In the genomic region with DNA sequence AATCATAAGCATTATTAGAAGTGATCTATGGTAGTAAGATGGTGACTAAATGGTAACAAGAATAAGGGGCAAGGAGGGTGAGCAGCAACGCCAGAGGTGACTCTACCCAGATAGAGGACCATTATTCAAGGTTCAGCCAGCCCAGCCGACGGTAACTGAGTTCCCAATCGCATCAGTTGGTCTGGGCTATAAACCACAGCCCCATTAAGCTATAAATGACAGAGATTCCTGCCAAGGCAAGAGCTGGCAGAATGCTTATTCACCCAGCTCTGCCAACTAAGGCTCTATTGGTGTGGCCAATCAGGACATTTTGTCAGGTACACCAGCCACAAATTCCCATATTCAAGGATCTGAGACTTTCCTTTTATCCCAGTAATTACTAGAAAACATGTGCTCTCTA, we compare ENCODE assay signal across 16 cellular contexts. TPM values are rescaled to one million over a fixed set of nuclear protein-coding genes. Genes with fewer than 3 reads are reported as not detected.
DNase-seq lines count a peak whose midpoint lies in the region.
"Had no signal": no experiment of that assay in that cellular context is flagged by ENCODE, and none has a peak within 500 bp of the region (broad histone marks: within the 10 kb centered on the region; RNA-seq: fewer than 3 reads in every experiment).

No MANE protein-coding gene starts in this region.

- no peak overlapping the region for H3K27ac ChIP-seq in substantia nigra (ENCODE audit: low read depth, low read length, poor library complexity, severe bottlenecking)
- H3K27ac ChIP-seq: BLaER1, RWPE1 had no signal

- DNase-seq in NCI-H510A treated with DMSO at 0.1 percent for 48 hours (lab: John Stamatoyannopoulos, UW) (peak; percentile 91), NCI-H510A (lab: John Stamatoyannopoulos, UW) (no peak), NCI-H1694 (lab: John Stamatoyannopoulos, UW) (peak; percentile 71), astrocyte of the hippocampus (ENCODE audit: low read depth, low spot score) (peak; percentile 46), renal cortical epithelial cell (ENCODE audit: low read depth) (peak; percentile 24), OCI-M2 (lab: John Stamatoyannopoulos, UW; ENCODE audit: unreplicated experiment) (no peak), GDM1 (lab: John Stamatoyannopoulos, UW) (no peak), substantia nigra (lab: John Stamatoyannopoulos, UW) (no peak)
- DNase-seq: CD8-positive, alpha-beta memory T cell; KBM-7; NCI-H1930; NCI-H69; PC-3; SW 1271 had no signal

RNA-seq across cellular contexts. Expression of a gene that starts 3.6 kb away (rescaled TPM):
- 6.6 and 7.2 TPM in 2 replicates for total RNA-seq in renal cortical epithelial cell

Comparison
In these comparisons a context has a peak if more than half of its experiments do, and no peak if none do; other contexts are left out.
1. DNase-seq: peak in NCI-H510A treated with DMSO at 0.1 percent for 48 hours (single experiment), NCI-H1694 (single experiment), astrocyte of the hippocampus (single experiment) and renal cortical epithelial cell (single experiment); none in NCI-H510A (single experiment), OCI-M2 (single experiment), GDM1 (single experiment) and substantia nigra (0 of 49).